Comparison of ENCODE assay signal across 8 cellular contexts in genomic region chr20:25000268-25000801, GRCh38. TPM values are rescaled to one million over a fixed set of nuclear protein-coding genes. Genes with fewer than 3 reads are reported as not detected.
DNase-seq lines count a peak whose midpoint lies in the region; ATAC-seq and TF ChIP-seq lines count a peak whose summit lies in the region.

No MANE protein-coding gene starts in this region.

- H3K36me3 ChIP-seq in skeletal muscle satellite cell (ENCODE audit: insufficient read depth, low read length), result no peaks in the 10 kb centered on the region

- H3K4me3 ChIP-seq in fibroblast of the aortic adventitia (ENCODE audit: low read depth, low read length), result no peak overlapping the region
- no peak overlapping the region for H3K4me3 ChIP-seq in skeletal muscle satellite cell (ENCODE audit: low read length)

- no peaks in the 10 kb centered on the region for H3K9me3 ChIP-seq in skeletal muscle satellite cell (replicated peaks; ENCODE audit: low read length)

- H3K27me3 ChIP-seq in skeletal muscle satellite cell (ENCODE audit: control insufficient read depth, insufficient read depth, low read length), result peaks cover 32% of the 10 kb centered on the region

- H3K4me1 ChIP-seq in skeletal muscle satellite cell (ENCODE audit: control insufficient read depth, insufficient read depth, low read length), result peaks cover 10% of the 10 kb centered on the region

- TF ChIP-seq CTCF in fibroblast of the aortic adventitia (IDR thresholded peaks at IDR 0.05; ENCODE audit: insufficient read depth, low read length), result peak; percentile 23

- no peak overlapping the region for H3K9ac ChIP-seq in skeletal muscle satellite cell (ENCODE audit: low read depth, low read length)

- ATAC-seq in GM21717 (IDR thresholded peaks at IDR 0.05; ENCODE audit: unreplicated experiment) (no peak), HG03378 (IDR thresholded peaks at IDR 0.05; ENCODE audit: unreplicated experiment) (no peak)

- DNase-seq in ELR (ENCODE audit: low read depth) (peak; percentile 77), OCI-M1 (lab: John Stamatoyannopoulos, UW) (peak; percentile 17), fibroblast of the aortic adventitia (ENCODE audit: low read depth) (peak; percentile 92), T-helper 2 cell (no peak), 8988T (no peak)

- H3K4me2 ChIP-seq in skeletal muscle satellite cell (ENCODE audit: low read length), result peak overlapping the region; percentile 12

RNA-seq across cellular contexts. Expression of gene APMAP, which starts 7.8 kb away (rescaled TPM):
- total RNA-seq in fibroblast of the aortic adventitia (ENCODE audit: low replicate concordance), result 40.7 and 132 TPM in 2 replicates
- 64.0 and 75.0 TPM in 2 replicates for total RNA-seq in skeletal muscle satellite cell (2012; rRNA removed)

RNA-seq across cellular contexts. Expression of gene CST7, which starts 51.3 kb away (rescaled TPM):
- not detected in 2 replicates for total RNA-seq in fibroblast of the aortic adventitia (ENCODE audit: low replicate concordance)
- not detected in 2 replicates for total RNA-seq in skeletal muscle satellite cell (2012; rRNA removed)

RNA-seq across cellular contexts. Expression of gene ACSS1, which starts 57.6 kb away (rescaled TPM):
- total RNA-seq in fibroblast of the aortic adventitia (ENCODE audit: low replicate concordance), result 0.99 and 2.5 TPM in 2 replicates
- total RNA-seq in skeletal muscle satellite cell (2012; rRNA removed), result 1.5 and 2.0 TPM in 2 replicates

Comparison
In these comparisons a context has a peak if more than half of its experiments do, and no peak if none do; other contexts are left out.
1. DNase-seq: peak in ELR (single experiment), OCI-M1 (single experiment) and fibroblast of the aortic adventitia (single experiment); none in T-helper 2 cell (0 of 5) and 8988T (single experiment).